25 cellular contexts compared by ENCODE assay signal in genomic region chr7:150731916-150732315, GRCh38. TPM values are rescaled to one million over a fixed set of nuclear protein-coding genes. Genes with fewer than 3 reads are reported as not detected.
DNase-seq lines count a peak whose midpoint lies in the region; ATAC-seq and TF ChIP-seq lines count a peak whose summit lies in the region.
"Had no signal": no experiment of that assay in that cellular context is flagged by ENCODE, and none has a peak within 500 bp of the region (broad histone marks: within the 10 kb centered on the region; RNA-seq: fewer than 3 reads in every experiment).

No MANE protein-coding gene starts in this region.

- POLR2A ChIA-PET in activated CD4-positive, alpha-beta T cell treated with anti-CD3 and anti-CD28 coated beads for 36 hours (lab: Charles Lee) = interaction anchor here (0.6 to 1.2 kb wide), 3 partner anchors 16 to 71 kb away, joined by 4 to 5 read pairs (median 4); partner anchors contain the start of gene GIMAP1
- POLR2A ChIA-PET in CD8-positive, alpha-beta memory T cell (lab: Charles Lee) = interaction anchor here (1.2 to 3.8 kb wide), 7 partner anchors 9 to 281 kb away, joined by 3 to 31 read pairs (median 8); partner anchors contain the start of gene GIMAP1
- POLR2A ChIA-PET in naive thymus-derived CD4-positive, alpha-beta T cell (lab: Charles Lee) = interaction anchor here (0.7 to 16.2 kb wide), 18 partner anchors 13 to 285 kb away, joined by 3 to 467 read pairs (median 10); partner anchors contain the start of genes GIMAP1, GIMAP2, GIMAP4 and GIMAP6

- H3K27ac Mint-ChIP-seq in activated CD4-positive, alpha-beta T cell treated with anti-CD3 and anti-CD28 coated beads for 36 hours = peak overlapping the region; percentile 98
- H3K27ac Mint-ChIP-seq in CD8-positive, alpha-beta memory T cell = peak overlapping the region; percentile 73 to 99 (median 96)
- H3K27ac Mint-ChIP-seq in activated T-helper 1 cell treated with anti-CD3 and anti-CD28 coated beads, Interleukin-12 subunit alpha, Interleukin-12 subunit beta, Interleukin-2, Interleukin-4 antibody, amounts not matched to agents 30 ng/mL and 10 ng/mL and 1 ng/mL, durations not matched to agents 14 hours and 24 hours and 36 hours = peak overlapping the region; percentile 99
- H3K27ac Mint-ChIP-seq in naive thymus-derived CD4-positive, alpha-beta T cell = peak overlapping the region; percentile 87 to 99 (median 96)
- H3K27ac Mint-ChIP-seq: activated B cell treated with CpG ODN at 0.5 μM for 24 hours had no signal

- H3K27me3 ChIP-seq in CD8-positive, alpha-beta memory T cell (ENCODE audit: insufficient read depth, low read length, poor library complexity, severe bottlenecking) = no peaks in the 10 kb centered on the region
- H3K27me3 ChIP-seq in naive thymus-derived CD4-positive, alpha-beta T cell (ENCODE audit: control insufficient read depth in 2 of 2, insufficient read depth in 2 of 2, low read length in 2 of 2) = no peaks in the 10 kb centered on the region
- H3K27me3 ChIP-seq in adrenal gland = no peaks in the 10 kb centered on the region
- H3K27me3 ChIP-seq: stomach, transverse colon had no signal

- H3K4me3 Mint-ChIP-seq in activated CD4-positive, alpha-beta T cell treated with anti-CD3 and anti-CD28 coated beads for 36 hours = peak overlapping the region; percentile 26
- H3K4me3 Mint-ChIP-seq in CD8-positive, alpha-beta memory T cell = peak overlapping the region; percentile 49 to 81 (median 67)
- peak overlapping the region; percentile 68 for H3K4me3 Mint-ChIP-seq in activated T-helper 1 cell treated with anti-CD3 and anti-CD28 coated beads, Interleukin-12 subunit alpha, Interleukin-12 subunit beta, Interleukin-2, Interleukin-4 antibody, amounts not matched to agents 30 ng/mL and 10 ng/mL and 1 ng/mL, durations not matched to agents 14 hours and 24 hours and 36 hours
- peak overlapping the region in 9 of 10 donors; percentile 46 to 99 (median 67) for H3K4me3 Mint-ChIP-seq in naive thymus-derived CD4-positive, alpha-beta T cell
- H3K4me3 Mint-ChIP-seq: activated B cell treated with CpG ODN at 0.5 μM for 24 hours had no signal

- intact Hi-C loops in activated CD4-positive, alpha-beta T cell treated with anti-CD3 and anti-CD28 coated beads for 36 hours (cut with DNase I, micrococcal nuclease) = loop anchor here (1.0 to 5.0 kb wide), 8 partner anchors 15 to 1110 kb away; partner anchors contain the start of genes GIMAP1 (in 1 of the 2), GIMAP2 (in 1 of the 2) and GIMAP7 (in 1 of the 2)
- intact Hi-C loops in activated T-helper 1 cell treated with anti-CD3 and anti-CD28 coated beads, Interleukin-12 subunit alpha, Interleukin-12 subunit beta, Interleukin-2, Interleukin-4 antibody, amounts not matched to agents 30 ng/mL and 10 ng/mL and 1 ng/mL, durations not matched to agents 14 hours and 24 hours and 36 hours (cut with micrococcal nuclease) = loop anchor here (1.0 to 5.0 kb wide), 7 partner anchors 8 to 410 kb away; partner anchors contain the start of genes ACTR3C, GIMAP1, GIMAP2 and LRRC61
- intact Hi-C loops in naive thymus-derived CD4-positive, alpha-beta T cell (cut with micrococcal nuclease) = loop anchor here (1.0 to 2.0 kb wide), 3 partner anchors 14 to 45 kb away; no protein-coding TSS in a partner anchor
- intact Hi-C loops in adrenal gland (cut with DNase I) = no loop called here

- no peaks in the 10 kb centered on the region for H3K36me3 ChIP-seq in CD8-positive, alpha-beta memory T cell (ENCODE audit: insufficient read depth, low read length)
- no peaks in the 10 kb centered on the region for H3K36me3 ChIP-seq in naive thymus-derived CD4-positive, alpha-beta T cell (ENCODE audit: control insufficient read depth in 2 of 3, insufficient read depth in 3 of 3, low read length in 3 of 3)
- H3K36me3 ChIP-seq in adrenal gland (replicated peaks in 1 of 2) = no peaks in the 10 kb centered on the region
- H3K36me3 ChIP-seq: stomach, transverse colon had no signal

- 22 to 52% (median 40%) methylated on average over 1 of the region's 1 CpG for WGBS in adrenal gland, 4 donors

- TF ChIP-seq POLR2A in adrenal gland (IDR thresholded peaks at IDR 0.05) = no peak

- H3K27me3 Mint-ChIP-seq in activated CD4-positive, alpha-beta T cell treated with anti-CD3 and anti-CD28 coated beads for 36 hours = no peaks in the 10 kb centered on the region
- H3K27me3 Mint-ChIP-seq in CD8-positive, alpha-beta memory T cell = no peaks in the 10 kb centered on the region
- H3K27me3 Mint-ChIP-seq in activated T-helper 1 cell treated with anti-CD3 and anti-CD28 coated beads, Interleukin-12 subunit alpha, Interleukin-12 subunit beta, Interleukin-2, Interleukin-4 antibody, amounts not matched to agents 30 ng/mL and 10 ng/mL and 1 ng/mL, durations not matched to agents 14 hours and 24 hours and 36 hours (ENCODE audit: insufficient read depth) = no peaks in the 10 kb centered on the region
- no peaks in the 10 kb centered on the region for H3K27me3 Mint-ChIP-seq in naive thymus-derived CD4-positive, alpha-beta T cell

- peaks cover 74% of the 10 kb centered on the region for H3K4me1 Mint-ChIP-seq in activated CD4-positive, alpha-beta T cell treated with anti-CD3 and anti-CD28 coated beads for 36 hours
- H3K4me1 Mint-ChIP-seq in CD8-positive, alpha-beta memory T cell = peaks cover 78 to 97% (median 86%) of the 10 kb centered on the region in 3 donors
- peaks cover 78% of the 10 kb centered on the region for H3K4me1 Mint-ChIP-seq in activated T-helper 1 cell treated with anti-CD3 and anti-CD28 coated beads, Interleukin-12 subunit alpha, Interleukin-12 subunit beta, Interleukin-2, Interleukin-4 antibody, amounts not matched to agents 30 ng/mL and 10 ng/mL and 1 ng/mL, durations not matched to agents 14 hours and 24 hours and 36 hours (ENCODE audit: low read depth)
- peaks cover 60 to 94% (median 84%) of the 10 kb centered on the region in 7 donors for H3K4me1 Mint-ChIP-seq in naive thymus-derived CD4-positive, alpha-beta T cell
- H3K4me1 Mint-ChIP-seq: activated B cell treated with CpG ODN at 0.5 μM for 24 hours had no signal

- H3K4me3 ChIP-seq in CD8-positive, alpha-beta memory T cell (ENCODE audit: low read length) = peak overlapping the region; percentile 45
- H3K4me3 ChIP-seq in naive thymus-derived CD4-positive, alpha-beta T cell (ENCODE audit: low read length) = peak overlapping the region; percentile 29
- no peak overlapping the region for H3K4me3 ChIP-seq in adrenal gland
- H3K4me3 ChIP-seq: coronary artery, lung, stomach, transverse colon had no signal

- H3K27ac ChIP-seq in CD8-positive, alpha-beta memory T cell (ENCODE audit: low read depth, low read length) = no peak overlapping the region
- H3K27ac ChIP-seq in naive thymus-derived CD4-positive, alpha-beta T cell (ENCODE audit: low read depth, low read length) = peak overlapping the region; percentile 82
- no peak overlapping the region for H3K27ac ChIP-seq in adrenal gland
- H3K27ac ChIP-seq: coronary artery, RWPE1, stomach, transverse colon had no signal

- peak; percentile 54 for ATAC-seq in activated CD4-positive, alpha-beta T cell treated with anti-CD3 and anti-CD28 coated beads for 36 hours
- peak; percentile 62 for ATAC-seq in naive thymus-derived CD4-positive, alpha-beta T cell
- no peak for ATAC-seq in GM19455 (IDR thresholded peaks at IDR 0.05; ENCODE audit: unreplicated experiment)

- H3K4me1 ChIP-seq in CD8-positive, alpha-beta memory T cell (ENCODE audit: insufficient read depth, low read length) = peaks cover 74% of the 10 kb centered on the region
- peaks cover 54 to 71% of the 10 kb centered on the region in 2 donors for H3K4me1 ChIP-seq in naive thymus-derived CD4-positive, alpha-beta T cell (ENCODE audit: control insufficient read depth in 2 of 2, insufficient read depth in 2 of 2, low read length in 2 of 2)
- no peaks in the 10 kb centered on the region for H3K4me1 ChIP-seq in adrenal gland (replicated peaks in 1 of 2)
- H3K4me1 ChIP-seq: stomach had no signal

- CTCF ChIA-PET in activated CD4-positive, alpha-beta T cell treated with anti-CD3 and anti-CD28 coated beads for 36 hours (lab: Charles Lee) = interaction anchor here (0.6 to 5.3 kb wide), 9 partner anchors 9 to 283 kb away, joined by 3 to 51 read pairs (median 3); partner anchors contain the start of genes GIMAP1 and GIMAP8
- CTCF ChIA-PET in CD8-positive, alpha-beta memory T cell (lab: Charles Lee) = interaction anchor here (0.7 to 2.3 kb wide), 9 partner anchors 9 to 283 kb away, joined by 3 to 12 read pairs (median 6); no protein-coding TSS in a partner anchor
- CTCF ChIA-PET in naive thymus-derived CD4-positive, alpha-beta T cell (lab: Charles Lee) = interaction anchor here (0.9 to 2.7 kb wide), 11 partner anchors 10 to 281 kb away, joined by 3 to 9 read pairs (median 4); partner anchors contain the start of genes GIMAP1, GIMAP2 and GIMAP8

- H3K9me3 ChIP-seq in CD8-positive, alpha-beta memory T cell (ENCODE audit: low read length) = peaks cover 12% of the 10 kb centered on the region
- peaks cover 0 to 19% (median 8%) of the 10 kb centered on the region in 3 experiments for H3K9me3 ChIP-seq in naive thymus-derived CD4-positive, alpha-beta T cell (ENCODE audit: control insufficient read depth in 2 of 3, low read length in 3 of 3)
- peaks cover 0 to 6% (median 5%) of the 10 kb centered on the region in 3 donors for H3K9me3 ChIP-seq in adrenal gland (replicated peaks in 1 of 3)
- H3K9me3 ChIP-seq: SK-N-SH had no signal

- TF ChIP-seq CTCF in adrenal gland (IDR thresholded peaks at IDR 0.05) = no peak

- peaks cover 25% of the 10 kb centered on the region for H3K36me3 Mint-ChIP-seq in activated CD4-positive, alpha-beta T cell treated with anti-CD3 and anti-CD28 coated beads for 36 hours (ENCODE audit: low read depth)
- peaks cover 4 to 25% (median 21%) of the 10 kb centered on the region in 3 donors for H3K36me3 Mint-ChIP-seq in CD8-positive, alpha-beta memory T cell
- peaks cover 26% of the 10 kb centered on the region for H3K36me3 Mint-ChIP-seq in activated T-helper 1 cell treated with anti-CD3 and anti-CD28 coated beads, Interleukin-12 subunit alpha, Interleukin-12 subunit beta, Interleukin-2, Interleukin-4 antibody, amounts not matched to agents 30 ng/mL and 10 ng/mL and 1 ng/mL, durations not matched to agents 14 hours and 24 hours and 36 hours (ENCODE audit: low read depth)
- H3K36me3 Mint-ChIP-seq in naive thymus-derived CD4-positive, alpha-beta T cell = peaks cover 15 to 42% (median 21%) of the 10 kb centered on the region in 5 donors

- peaks cover 20% of the 10 kb centered on the region for H3K9me3 Mint-ChIP-seq in activated CD4-positive, alpha-beta T cell treated with anti-CD3 and anti-CD28 coated beads for 36 hours (ENCODE audit: low read depth)
- peaks cover 17 to 22% (median 21%) of the 10 kb centered on the region in 5 donors for H3K9me3 Mint-ChIP-seq in CD8-positive, alpha-beta memory T cell
- H3K9me3 Mint-ChIP-seq in activated T-helper 1 cell treated with anti-CD3 and anti-CD28 coated beads, Interleukin-12 subunit alpha, Interleukin-12 subunit beta, Interleukin-2, Interleukin-4 antibody, amounts not matched to agents 30 ng/mL and 10 ng/mL and 1 ng/mL, durations not matched to agents 14 hours and 24 hours and 36 hours = peaks cover 25% of the 10 kb centered on the region
- H3K9me3 Mint-ChIP-seq in naive thymus-derived CD4-positive, alpha-beta T cell = peaks cover 7 to 26% (median 22%) of the 10 kb centered on the region in 11 donors

- peak; percentile 57 for DNase-seq in activated CD4-positive, alpha-beta T cell treated with anti-CD3 and anti-CD28 coated beads for 36 hours
- no peak for DNase-seq in activated CD4-positive, alpha-beta T cell treated with anti-CD3 and anti-CD28 coated beads for 1 hour
- no peak for DNase-seq in CD8-positive, alpha-beta memory T cell
- no peak for DNase-seq in activated T-helper 1 cell treated with anti-CD3 and anti-CD28 coated beads, Interleukin-12 subunit alpha, Interleukin-12 subunit beta, Interleukin-2, Interleukin-4 antibody, amounts not matched to agents 30 ng/mL and 10 ng/mL and 1 ng/mL, durations not matched to agents 14 hours and 24 hours and 36 hours (ENCODE audit: low spot score)
- DNase-seq in naive thymus-derived CD4-positive, alpha-beta T cell = no peak
- DNase-seq in SHP77 (lab: John Stamatoyannopoulos, UW) (no peak), adrenal gland (no peak)
- DNase-seq: activated B cell treated with CpG ODN at 0.5 μM for 24 hours; KBM-7; kidney glomerular epithelial cell; NCI-H1694; NCI-H2171; NCI-H526 treated with DMSO at 0.1 percent for 48 hours; SK-N-SH; small intestine; stimulated activated CD4-positive, alpha-beta T cell treated with anti-CD3 and anti-CD28 coated beads, Interleukin-2, amount 100 ng/mL, for 48 hours; stomach; transverse colon had no signal

RNA-seq across cellular contexts. Expression of gene GIMAP5, which starts 5.3 kb away (rescaled TPM):
- total RNA-seq in activated CD4-positive, alpha-beta T cell treated with anti-CD3 and anti-CD28 coated beads for 36 hours = 10 to 100 TPM; 47.6 to 53.3 TPM
- 10 to 100 TPM; 63.9 to 70.4 TPM for total RNA-seq in CD8-positive, alpha-beta memory T cell
- 475 TPM for polyA plus RNA-seq in CD8-positive, alpha-beta memory T cell
- 53.8 and 59.7 TPM in 2 replicates for total RNA-seq in activated T-helper 1 cell treated with anti-CD3 and anti-CD28 coated beads, Interleukin-12 subunit alpha, Interleukin-12 subunit beta, Interleukin-2, Interleukin-4 antibody, amounts not matched to agents 30 ng/mL and 10 ng/mL and 1 ng/mL, durations not matched to agents 14 hours and 24 hours and 36 hours
- 100 to 1,000 TPM in 3 of 5 experiments, 10 to 100 TPM in 2; 58.1 to 422 (median 214) TPM for total RNA-seq in naive thymus-derived CD4-positive, alpha-beta T cell
- 100 to 1,000 TPM; 570 to 819 TPM for polyA plus RNA-seq in naive thymus-derived CD4-positive, alpha-beta T cell
- 10 to 100 TPM in 7 of 8 donors, 1 to 10 TPM in 1; 7.9 to 65.0 (median 19.2) TPM for total RNA-seq in adrenal gland
- 10 to 100 TPM; 13.2 to 32.9 (median 29.7) TPM for polyA plus RNA-seq in adrenal gland
- total RNA-seq: A172, bronchial epithelial cell had no signal
- polyA plus RNA-seq: SK-N-SH had no signal

RNA-seq across cellular contexts. Expression of gene GIMAP1, which starts 15.5 kb away (rescaled TPM):
- total RNA-seq in activated CD4-positive, alpha-beta T cell treated with anti-CD3 and anti-CD28 coated beads for 36 hours = 1 to 10 TPM; 3.5 to 5.5 TPM
- total RNA-seq in CD8-positive, alpha-beta memory T cell = 10 to 100 TPM in 1 of 2 experiments, 1 to 10 TPM in 1; 9.8 to 10.0 TPM
- 86.1 TPM for polyA plus RNA-seq in CD8-positive, alpha-beta memory T cell
- 4.6 and 4.9 TPM in 2 replicates for total RNA-seq in activated T-helper 1 cell treated with anti-CD3 and anti-CD28 coated beads, Interleukin-12 subunit alpha, Interleukin-12 subunit beta, Interleukin-2, Interleukin-4 antibody, amounts not matched to agents 30 ng/mL and 10 ng/mL and 1 ng/mL, durations not matched to agents 14 hours and 24 hours and 36 hours
- total RNA-seq in naive thymus-derived CD4-positive, alpha-beta T cell = 100 to 1,000 TPM in 2 of 5 experiments, 10 to 100 TPM in 3; 23.3 to 124 (median 32.6) TPM
- 100 to 1,000 TPM in 1 of 2 donors, 10 to 100 TPM in 1; 75.4 to 104 TPM for polyA plus RNA-seq in naive thymus-derived CD4-positive, alpha-beta T cell
- total RNA-seq in adrenal gland = 10 to 100 TPM in 1 of 8 donors, 1 to 10 TPM in 7; 2.4 to 11.2 (median 7.9) TPM
- polyA plus RNA-seq in adrenal gland = 1 to 10 TPM; 1.5 to 4.7 (median 4.2) TPM
- total RNA-seq: A172, bronchial epithelial cell, renal cortical epithelial cell had no signal
- polyA plus RNA-seq: SK-N-SH had no signal

RNA-seq across cellular contexts. Expression of gene GIMAP2, which starts 46.4 kb away (rescaled TPM):
- total RNA-seq in activated CD4-positive, alpha-beta T cell treated with anti-CD3 and anti-CD28 coated beads for 36 hours = 10 to 100 TPM; 30.0 to 40.1 TPM
- total RNA-seq in CD8-positive, alpha-beta memory T cell = 10 to 100 TPM; 40.4 to 42.9 TPM
- polyA plus RNA-seq in CD8-positive, alpha-beta memory T cell = 88.0 TPM
- total RNA-seq in activated T-helper 1 cell treated with anti-CD3 and anti-CD28 coated beads, Interleukin-12 subunit alpha, Interleukin-12 subunit beta, Interleukin-2, Interleukin-4 antibody, amounts not matched to agents 30 ng/mL and 10 ng/mL and 1 ng/mL, durations not matched to agents 14 hours and 24 hours and 36 hours = 24.7 and 29.7 TPM in 2 replicates
- 100 to 1,000 TPM in 3 of 5 experiments, 10 to 100 TPM in 2; 79.4 to 286 (median 122) TPM for total RNA-seq in naive thymus-derived CD4-positive, alpha-beta T cell
- 100 to 1,000 TPM; 150 to 153 TPM for polyA plus RNA-seq in naive thymus-derived CD4-positive, alpha-beta T cell
- total RNA-seq in adrenal gland = 10 to 100 TPM in 7 of 8 donors, 1 to 10 TPM in 1; 8.1 to 23.6 (median 15.5) TPM
- 10 to 100 TPM in 1 of 3 donors, 1 to 10 TPM in 2; 5.2 to 10.9 (median 7.8) TPM for polyA plus RNA-seq in adrenal gland

Comparison
In these comparisons a context has a peak if more than half of its experiments do, and no peak if none do; other contexts are left out.
1. H3K4me3 ChIP-seq: peak in CD8-positive, alpha-beta memory T cell (single experiment) and naive thymus-derived CD4-positive, alpha-beta T cell (single experiment); none in adrenal gland (0 of 4).
2. intact Hi-C loops: an anchor here in activated CD4-positive, alpha-beta T cell treated with anti-CD3 and anti-CD28 coated beads for 36 hours (1.0 to 5.0 kb wide), activated T-helper 1 cell treated with anti-CD3 and anti-CD28 coated beads, Interleukin-12 subunit alpha, Interleukin-12 subunit beta, Interleukin-2, Interleukin-4 antibody, amounts not matched to agents 30 ng/mL and 10 ng/mL and 1 ng/mL, durations not matched to agents 14 hours and 24 hours and 36 hours (1.0 to 5.0 kb wide) and naive thymus-derived CD4-positive, alpha-beta T cell (1.0 to 2.0 kb wide); none called in adrenal gland.
3. Peak in every context shown above with its lines, with median percentiles within 50 percentile points of each other: H3K27ac Mint-ChIP-seq and H3K4me3 Mint-ChIP-seq.